8 cellular contexts compared by ENCODE assay signal in genomic region chr22:20320659-20321551, GRCh38. TPM values are rescaled to one million over a fixed set of nuclear protein-coding genes. Genes with fewer than 3 reads are reported as not detected.
A peak's percentile ranks its signal among the peaks of the same experiment; 100 is the strongest.
DNase-seq lines count a peak whose midpoint lies in the region; ATAC-seq and TF ChIP-seq lines count a peak whose summit lies in the region.
"Not testable (repeated sequence)": the region's sequence is repeated elsewhere in the genome, so short reads cannot be mapped to it uniquely, and the experiment has no call there.

No MANE protein-coding gene starts in this region.

- not testable (repeated sequence) for TF ChIP-seq EP300 in suprapubic skin (IDR thresholded peaks at IDR 0.05)

- H3K27ac ChIP-seq in C4-2B (peak overlapping the region; percentile 95), SJCRH30 (peak overlapping the region; percentile 75), iPS-20b (ENCODE audit: low read length) (peak overlapping the region; percentile 36), suprapubic skin (peak overlapping the region; percentile 75)
- not testable (repeated sequence) for H3K27ac ChIP-seq in neural progenitor cell

- H3K4me3 ChIP-seq in SJCRH30 (peak overlapping the region; percentile 99), iPS-20b (ENCODE audit: low read length) (peak overlapping the region; percentile 89), neural progenitor cell (peak overlapping the region; percentile 91), suprapubic skin (peak overlapping the region; percentile 95)
- not testable (repeated sequence) for H3K4me3 ChIP-seq in endocrine pancreas (ENCODE audit: control insufficient read depth, insufficient read depth, low read length)

- H3K9ac ChIP-seq in endocrine pancreas (ENCODE audit: control insufficient read depth, insufficient read depth, low read length): peak overlapping the region; percentile 84
- H3K9ac ChIP-seq in iPS-20b (ENCODE audit: low read depth, low read length): peak overlapping the region; percentile 88; the same call in 1 of the 2 replicates
- H3K9ac ChIP-seq in neural progenitor cell: peak overlapping the region; percentile 56

- 58% methylated on average over 11 of the region's 20 CpGs for WGBS in suprapubic skin

- not testable (repeated sequence) for TF ChIP-seq CTCF in C4-2B (conservative IDR thresholded peaks at IDR 0.05); neural progenitor cell (IDR thresholded peaks at IDR 0.05); suprapubic skin (IDR thresholded peaks at IDR 0.05)

- peaks cover 36% of the 10 kb centered on the region for H4K20me1 ChIP-seq in neural progenitor cell (ENCODE audit: low read depth)

- DNase-seq in SJCRH30: peak in 1 of 2 experiments; percentile 35
- peak; percentile 49 for DNase-seq in neural progenitor cell (ENCODE audit: low spot score)
- DNase-seq in suprapubic skin (ENCODE audit: low spot score in 2 of 2): not testable (repeated sequence)

- peak overlapping the region; percentile 90 for H3K27ac Mint-ChIP-seq in activated naive CD4-positive, alpha-beta T cell treated with anti-CD3 and anti-CD28 coated beads, Interleukin-2, amount 50 U/mL, for 24 hours
- peak overlapping the region; percentile 21 for H3K27ac Mint-ChIP-seq in neural progenitor cell

- not testable (repeated sequence) for H3K36me3 ChIP-seq in SJCRH30; endocrine pancreas (ENCODE audit: control insufficient read depth, insufficient read depth, low read length); iPS-20b (ENCODE audit: insufficient read depth, low read depth, low read length); neural progenitor cell; suprapubic skin

- H3K9me3 Mint-ChIP-seq in activated naive CD4-positive, alpha-beta T cell treated with anti-CD3 and anti-CD28 coated beads, Interleukin-2, amount 50 U/mL, for 24 hours; neural progenitor cell: not testable (repeated sequence)

- H3K36me3 Mint-ChIP-seq in activated naive CD4-positive, alpha-beta T cell treated with anti-CD3 and anti-CD28 coated beads, Interleukin-2, amount 50 U/mL, for 24 hours; neural progenitor cell: not testable (repeated sequence)

- H3K4me1 ChIP-seq in SJCRH30; endocrine pancreas (ENCODE audit: control insufficient read depth, insufficient read depth, low read length); iPS-20b (ENCODE audit: insufficient read depth, low read length): not testable (repeated sequence)
- peaks cover 12% of the 10 kb centered on the region for H3K4me1 ChIP-seq in neural progenitor cell
- H3K4me1 ChIP-seq in suprapubic skin: peaks cover 47% of the 10 kb centered on the region

- peaks cover 25% of the 10 kb centered on the region for H3K79me2 ChIP-seq in neural progenitor cell (ENCODE audit: low read depth)

- peak overlapping the region; percentile 90 for H3K4me2 ChIP-seq in neural progenitor cell

- peaks cover 15% of the 10 kb centered on the region for H3F3A ChIP-seq in neural progenitor cell (ENCODE audit: low read depth)

- not testable (repeated sequence) for TF ChIP-seq POLR2A in suprapubic skin (IDR thresholded peaks at IDR 0.05)

- peak overlapping the region; percentile 92 for H3K4me3 Mint-ChIP-seq in activated naive CD4-positive, alpha-beta T cell treated with anti-CD3 and anti-CD28 coated beads, Interleukin-2, amount 50 U/mL, for 24 hours
- H3K4me3 Mint-ChIP-seq in neural progenitor cell: peak overlapping the region; percentile 95

- H3K4me1 Mint-ChIP-seq in activated naive CD4-positive, alpha-beta T cell treated with anti-CD3 and anti-CD28 coated beads, Interleukin-2, amount 50 U/mL, for 24 hours: peaks cover 65% of the 10 kb centered on the region
- peaks cover 41% of the 10 kb centered on the region for H3K4me1 Mint-ChIP-seq in neural progenitor cell

- not testable (repeated sequence) for H3K9me3 ChIP-seq in SJCRH30 (replicated peaks); endocrine pancreas (ENCODE audit: control insufficient read depth, low read length); iPS-20b (ENCODE audit: insufficient read depth, low read depth, low read length); neural progenitor cell (ENCODE audit: low read depth); suprapubic skin

- H2AFZ ChIP-seq in neural progenitor cell (replicated peaks): peak overlapping the region; percentile 99

- H3K27me3 Mint-ChIP-seq in activated naive CD4-positive, alpha-beta T cell treated with anti-CD3 and anti-CD28 coated beads, Interleukin-2, amount 50 U/mL, for 24 hours; neural progenitor cell (ENCODE audit: insufficient read depth, low read depth): not testable (repeated sequence)

- H3K27me3 ChIP-seq in SJCRH30; endocrine pancreas (ENCODE audit: control insufficient read depth, insufficient read depth, low read length); iPS-20b (ENCODE audit: insufficient read depth, low read length); neural progenitor cell; suprapubic skin: not testable (repeated sequence)

- ATAC-seq in HG02759 (IDR thresholded peaks at IDR 0.05; ENCODE audit: unreplicated experiment): peak; percentile 5

RNA-seq across cellular contexts. Expression of gene DGCR6L, which starts 1.0 kb away (rescaled TPM):
- 25.8 and 31.1 TPM in 2 replicates for total RNA-seq in SJCRH30 (2014; rRNA removed; shearing (Covaris generic))
- 22.3 and 59.2 TPM in 2 replicates for total RNA-seq in neural progenitor cell (ENCODE audit: low replicate concordance)
- 10 to 100 TPM; 45.9 to 75.2 (median 63.0) TPM for total RNA-seq in suprapubic skin

RNA-seq across cellular contexts. Expression of gene RTN4R, which starts 52.8 kb away (rescaled TPM):
- total RNA-seq in SJCRH30 (2014; rRNA removed; shearing (Covaris generic)): 0.10 and 0.30 TPM in 2 replicates
- total RNA-seq in neural progenitor cell (ENCODE audit: low replicate concordance): 6.3 and 20.9 TPM in 2 replicates
- total RNA-seq in suprapubic skin: 10 to 100 TPM in 1 of 4 donors, 1 to 10 TPM in 3; 5.0 to 12.2 (median 9.2) TPM
